In genomic region chr7:23264916-23265458, GRCh38 we compare ENCODE assay signal across 1 cellular context.
TF ChIP-seq lines count a peak whose summit lies in the region.

No MANE protein-coding gene starts in this region.

TF ChIP-seq in K562, 482 proteins besides CTCF, POLR2A, EP300 and RAD21:
- TF ChIP-seq MTA2 (IDR thresholded peaks at IDR 0.05; ENCODE audit: low read depth) (no peak), BRCA1 (IDR thresholded peaks at IDR 0.05) (no peak), BRCA1 (CRISPR knock-in tag; IDR thresholded peaks at IDR 0.05) (no peak), BDP1 (IDR thresholded peaks at IDR 0.05; ENCODE audit: insufficient read depth, insufficient read length) (no peak), CBX5 (IDR thresholded peaks at IDR 0.05; ENCODE audit: borderline replicate concordance, low read depth) (no peak), SRSF3 (IDR thresholded peaks at IDR 0.05; ENCODE audit: insufficient read depth, low read length) (no peak)
- TF ChIP-seq, protein P1, sequence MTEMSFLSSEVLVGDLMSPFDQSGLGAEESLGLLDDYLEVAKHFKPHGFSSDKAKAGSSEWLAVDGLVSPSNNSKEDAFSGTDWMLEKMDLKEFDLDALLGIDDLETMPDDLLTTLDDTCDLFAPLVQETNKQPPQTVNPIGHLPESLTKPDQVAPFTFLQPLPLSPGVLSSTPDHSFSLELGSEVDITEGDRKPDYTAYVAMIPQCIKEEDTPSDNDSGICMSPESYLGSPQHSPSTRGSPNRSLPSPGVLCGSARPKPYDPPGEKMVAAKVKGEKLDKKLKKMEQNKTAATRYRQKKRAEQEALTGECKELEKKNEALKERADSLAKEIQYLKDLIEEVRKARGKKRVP (CRISPR knock-in tag; IDR thresholded peaks at IDR 0.05), result no peak
